ENCODE assay signal across 1 cellular context in the genomic region with DNA sequence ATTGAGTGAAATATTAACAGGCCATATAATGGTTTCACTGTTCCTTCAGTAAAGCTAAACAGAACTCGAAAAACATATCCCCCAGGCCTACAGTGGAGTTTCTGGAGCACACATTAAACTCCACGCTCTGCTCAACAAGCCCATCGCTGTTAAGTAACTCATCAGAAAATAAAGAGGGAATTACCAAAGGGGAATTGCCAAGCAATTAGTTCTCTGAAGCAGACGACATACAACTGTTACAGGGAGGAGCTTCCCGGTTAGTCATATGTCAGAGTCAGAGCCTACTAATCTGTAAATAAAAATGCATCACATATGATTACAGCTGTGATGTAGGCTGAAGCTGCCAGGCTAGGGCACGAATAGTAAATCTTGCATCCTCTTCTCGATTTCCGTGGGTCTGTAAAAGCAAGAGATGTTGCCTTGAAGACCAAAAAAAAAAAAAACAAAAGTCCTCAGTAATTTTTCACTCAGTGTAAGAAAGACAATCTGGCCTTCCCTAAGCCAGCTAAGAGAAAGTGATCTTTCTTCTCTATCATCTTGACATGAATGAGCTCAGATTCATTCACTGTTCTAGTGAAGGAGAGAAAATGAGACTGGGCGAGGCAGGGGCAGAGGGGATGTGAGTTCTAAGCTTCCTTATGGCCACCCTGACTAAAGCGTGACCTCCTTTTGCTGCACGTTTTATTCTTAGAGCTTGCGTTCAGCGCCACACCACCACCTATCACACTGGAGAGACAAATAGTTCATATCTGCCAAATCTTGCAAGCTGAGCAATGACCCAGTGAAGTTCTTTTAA.
TF ChIP-seq lines count a peak whose summit lies in the region.

No MANE protein-coding gene starts in this region.

TF ChIP-seq in HepG2, 621 proteins besides CTCF, POLR2A, EP300 and RAD21 (continues in another document):
- TF ChIP-seq, protein P1, sequence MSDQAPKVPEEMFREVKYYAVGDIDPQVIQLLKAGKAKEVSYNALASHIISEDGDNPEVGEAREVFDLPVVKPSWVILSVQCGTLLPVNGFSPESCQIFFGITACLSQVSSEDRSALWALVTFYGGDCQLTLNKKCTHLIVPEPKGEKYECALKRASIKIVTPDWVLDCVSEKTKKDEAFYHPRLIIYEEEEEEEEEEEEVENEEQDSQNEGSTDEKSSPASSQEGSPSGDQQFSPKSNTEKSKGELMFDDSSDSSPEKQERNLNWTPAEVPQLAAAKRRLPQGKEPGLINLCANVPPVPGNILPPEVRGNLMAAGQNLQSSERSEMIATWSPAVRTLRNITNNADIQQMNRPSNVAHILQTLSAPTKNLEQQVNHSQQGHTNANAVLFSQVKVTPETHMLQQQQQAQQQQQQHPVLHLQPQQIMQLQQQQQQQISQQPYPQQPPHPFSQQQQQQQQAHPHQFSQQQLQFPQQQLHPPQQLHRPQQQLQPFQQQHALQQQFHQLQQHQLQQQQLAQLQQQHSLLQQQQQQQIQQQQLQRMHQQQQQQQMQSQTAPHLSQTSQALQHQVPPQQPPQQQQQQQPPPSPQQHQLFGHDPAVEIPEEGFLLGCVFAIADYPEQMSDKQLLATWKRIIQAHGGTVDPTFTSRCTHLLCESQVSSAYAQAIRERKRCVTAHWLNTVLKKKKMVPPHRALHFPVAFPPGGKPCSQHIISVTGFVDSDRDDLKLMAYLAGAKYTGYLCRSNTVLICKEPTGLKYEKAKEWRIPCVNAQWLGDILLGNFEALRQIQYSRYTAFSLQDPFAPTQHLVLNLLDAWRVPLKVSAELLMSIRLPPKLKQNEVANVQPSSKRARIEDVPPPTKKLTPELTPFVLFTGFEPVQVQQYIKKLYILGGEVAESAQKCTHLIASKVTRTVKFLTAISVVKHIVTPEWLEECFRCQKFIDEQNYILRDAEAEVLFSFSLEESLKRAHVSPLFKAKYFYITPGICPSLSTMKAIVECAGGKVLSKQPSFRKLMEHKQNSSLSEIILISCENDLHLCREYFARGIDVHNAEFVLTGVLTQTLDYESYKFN (CRISPR knock-in tag; conservative IDR thresholded peaks at IDR 0.05), result peak; percentile 46; the same call in 1 of the 2 replicates
- 0 out of 2 replicates have a peak, but pooled peaks have one; percentile 50 for TF ChIP-seq FOXJ3 (CRISPR knock-in tag; IDR thresholded peaks at IDR 0.05; ENCODE audit: borderline replicate concordance)
- TF ChIP-seq WIZ (CRISPR knock-in tag; IDR thresholded peaks at IDR 0.05), result no peak
- TF ChIP-seq ZFP36L1 (CRISPR knock-in tag; IDR thresholded peaks at IDR 0.05), result 0 out of 2 replicates have a peak, but pooled peaks have one; percentile 3
- TF ChIP-seq, protein P2, sequence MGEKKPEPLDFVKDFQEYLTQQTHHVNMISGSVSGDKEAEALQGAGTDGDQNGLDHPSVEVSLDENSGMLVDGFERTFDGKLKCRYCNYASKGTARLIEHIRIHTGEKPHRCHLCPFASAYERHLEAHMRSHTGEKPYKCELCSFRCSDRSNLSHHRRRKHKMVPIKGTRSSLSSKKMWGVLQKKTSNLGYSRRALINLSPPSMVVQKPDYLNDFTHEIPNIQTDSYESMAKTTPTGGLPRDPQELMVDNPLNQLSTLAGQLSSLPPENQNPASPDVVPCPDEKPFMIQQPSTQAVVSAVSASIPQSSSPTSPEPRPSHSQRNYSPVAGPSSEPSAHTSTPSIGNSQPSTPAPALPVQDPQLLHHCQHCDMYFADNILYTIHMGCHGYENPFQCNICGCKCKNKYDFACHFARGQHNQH (CRISPR knock-in tag; IDR thresholded peaks at IDR 0.05), result peak; percentile 50
- TF ChIP-seq KAT7 (CRISPR knock-in tag; IDR thresholded peaks at IDR 0.05; ENCODE audit: borderline replicate concordance), result no peak
- TF ChIP-seq, protein P3, sequence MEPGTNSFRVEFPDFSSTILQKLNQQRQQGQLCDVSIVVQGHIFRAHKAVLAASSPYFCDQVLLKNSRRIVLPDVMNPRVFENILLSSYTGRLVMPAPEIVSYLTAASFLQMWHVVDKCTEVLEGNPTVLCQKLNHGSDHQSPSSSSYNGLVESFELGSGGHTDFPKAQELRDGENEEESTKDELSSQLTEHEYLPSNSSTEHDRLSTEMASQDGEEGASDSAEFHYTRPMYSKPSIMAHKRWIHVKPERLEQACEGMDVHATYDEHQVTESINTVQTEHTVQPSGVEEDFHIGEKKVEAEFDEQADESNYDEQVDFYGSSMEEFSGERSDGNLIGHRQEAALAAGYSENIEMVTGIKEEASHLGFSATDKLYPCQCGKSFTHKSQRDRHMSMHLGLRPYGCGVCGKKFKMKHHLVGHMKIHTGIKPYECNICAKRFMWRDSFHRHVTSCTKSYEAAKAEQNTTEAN (CRISPR knock-in tag; conservative IDR thresholded peaks at IDR 0.05), result peak; percentile 70
- TF ChIP-seq ZFY (CRISPR knock-in tag; IDR thresholded peaks at IDR 0.05), result 0 out of 2 replicates have a peak, but pooled peaks have one; percentile 37
- no peak for TF ChIP-seq SNAI1 (CRISPR knock-in tag; IDR thresholded peaks at IDR 0.05; ENCODE audit: borderline replicate concordance)
- TF ChIP-seq, protein P4, sequence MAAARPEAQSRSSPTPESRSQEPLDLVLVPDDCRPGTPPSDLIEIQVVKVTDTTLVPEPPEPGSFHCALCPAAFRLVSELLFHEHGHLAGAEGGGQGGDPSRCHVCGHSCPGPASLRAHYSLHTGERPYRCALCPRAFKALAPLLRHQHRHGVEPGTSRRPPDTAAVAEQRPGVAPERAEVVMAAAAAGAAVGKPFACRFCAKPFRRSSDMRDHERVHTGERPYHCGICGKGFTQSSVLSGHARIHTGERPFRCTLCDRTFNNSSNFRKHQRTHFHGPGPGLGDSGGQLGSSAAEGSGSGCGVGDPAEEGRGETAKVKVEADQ (CRISPR knock-in tag; IDR thresholded peaks at IDR 0.05; ENCODE audit: borderline replicate concordance), result no peak
- TF ChIP-seq, protein P5, sequence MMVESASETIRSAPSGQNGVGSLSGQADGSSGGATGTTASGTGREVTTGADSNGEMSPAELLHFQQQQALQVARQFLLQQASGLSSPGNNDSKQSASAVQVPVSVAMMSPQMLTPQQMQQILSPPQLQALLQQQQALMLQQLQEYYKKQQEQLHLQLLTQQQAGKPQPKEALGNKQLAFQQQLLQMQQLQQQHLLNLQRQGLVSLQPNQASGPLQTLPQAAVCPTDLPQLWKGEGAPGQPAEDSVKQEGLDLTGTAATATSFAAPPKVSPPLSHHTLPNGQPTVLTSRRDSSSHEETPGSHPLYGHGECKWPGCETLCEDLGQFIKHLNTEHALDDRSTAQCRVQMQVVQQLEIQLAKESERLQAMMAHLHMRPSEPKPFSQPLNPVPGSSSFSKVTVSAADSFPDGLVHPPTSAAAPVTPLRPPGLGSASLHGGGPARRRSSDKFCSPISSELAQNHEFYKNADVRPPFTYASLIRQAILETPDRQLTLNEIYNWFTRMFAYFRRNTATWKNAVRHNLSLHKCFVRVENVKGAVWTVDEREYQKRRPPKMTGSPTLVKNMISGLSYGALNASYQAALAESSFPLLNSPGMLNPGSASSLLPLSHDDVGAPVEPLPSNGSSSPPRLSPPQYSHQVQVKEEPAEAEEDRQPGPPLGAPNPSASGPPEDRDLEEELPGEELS (CRISPR knock-in tag; IDR thresholded peaks at IDR 0.05), result peak; percentile 44; the same call in 1 of the 2 replicates
- peak; percentile 64 for TF ChIP-seq ASH2L (IDR thresholded peaks at IDR 0.05; ENCODE audit: insufficient read length, low read depth, low read length)
- TF ChIP-seq KAT2B (IDR thresholded peaks at IDR 0.05; ENCODE audit: borderline replicate concordance, low read depth, low read length), result no peak
- TF ChIP-seq SATB2 (CRISPR knock-in tag; IDR thresholded peaks at IDR 0.05), result 0 out of 2 replicates have a peak, but pooled peaks have one; percentile 20
- no peak for TF ChIP-seq FOXM1 (CRISPR knock-in tag; IDR thresholded peaks at IDR 0.05)
- TF ChIP-seq RXRB (CRISPR knock-in tag; IDR thresholded peaks at IDR 0.05; ENCODE audit: borderline replicate concordance), result peak; percentile 8; the same call in 1 of the 2 replicates
- peak; percentile 32; the same call in 1 of the 2 replicates for TF ChIP-seq ATF1 (CRISPR knock-in tag; IDR thresholded peaks at IDR 0.05)
- TF ChIP-seq, protein P6, sequence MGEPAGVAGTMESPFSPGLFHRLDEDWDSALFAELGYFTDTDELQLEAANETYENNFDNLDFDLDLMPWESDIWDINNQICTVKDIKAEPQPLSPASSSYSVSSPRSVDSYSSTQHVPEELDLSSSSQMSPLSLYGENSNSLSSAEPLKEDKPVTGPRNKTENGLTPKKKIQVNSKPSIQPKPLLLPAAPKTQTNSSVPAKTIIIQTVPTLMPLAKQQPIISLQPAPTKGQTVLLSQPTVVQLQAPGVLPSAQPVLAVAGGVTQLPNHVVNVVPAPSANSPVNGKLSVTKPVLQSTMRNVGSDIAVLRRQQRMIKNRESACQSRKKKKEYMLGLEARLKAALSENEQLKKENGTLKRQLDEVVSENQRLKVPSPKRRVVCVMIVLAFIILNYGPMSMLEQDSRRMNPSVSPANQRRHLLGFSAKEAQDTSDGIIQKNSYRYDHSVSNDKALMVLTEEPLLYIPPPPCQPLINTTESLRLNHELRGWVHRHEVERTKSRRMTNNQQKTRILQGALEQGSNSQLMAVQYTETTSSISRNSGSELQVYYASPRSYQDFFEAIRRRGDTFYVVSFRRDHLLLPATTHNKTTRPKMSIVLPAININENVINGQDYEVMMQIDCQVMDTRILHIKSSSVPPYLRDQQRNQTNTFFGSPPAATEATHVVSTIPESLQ (CRISPR knock-in tag; conservative IDR thresholded peaks at IDR 0.05), result no peak
- TF ChIP-seq BCL6 (CRISPR knock-in tag; IDR thresholded peaks at IDR 0.05), result no peak; the same call in 1 of the 2 replicates
- TF ChIP-seq, protein P7, sequence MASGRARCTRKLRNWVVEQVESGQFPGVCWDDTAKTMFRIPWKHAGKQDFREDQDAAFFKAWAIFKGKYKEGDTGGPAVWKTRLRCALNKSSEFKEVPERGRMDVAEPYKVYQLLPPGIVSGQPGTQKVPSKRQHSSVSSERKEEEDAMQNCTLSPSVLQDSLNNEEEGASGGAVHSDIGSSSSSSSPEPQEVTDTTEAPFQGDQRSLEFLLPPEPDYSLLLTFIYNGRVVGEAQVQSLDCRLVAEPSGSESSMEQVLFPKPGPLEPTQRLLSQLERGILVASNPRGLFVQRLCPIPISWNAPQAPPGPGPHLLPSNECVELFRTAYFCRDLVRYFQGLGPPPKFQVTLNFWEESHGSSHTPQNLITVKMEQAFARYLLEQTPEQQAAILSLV (CRISPR knock-in tag; IDR thresholded peaks at IDR 0.05; ENCODE audit: borderline replicate concordance), result no peak
- TF ChIP-seq, protein P8, sequence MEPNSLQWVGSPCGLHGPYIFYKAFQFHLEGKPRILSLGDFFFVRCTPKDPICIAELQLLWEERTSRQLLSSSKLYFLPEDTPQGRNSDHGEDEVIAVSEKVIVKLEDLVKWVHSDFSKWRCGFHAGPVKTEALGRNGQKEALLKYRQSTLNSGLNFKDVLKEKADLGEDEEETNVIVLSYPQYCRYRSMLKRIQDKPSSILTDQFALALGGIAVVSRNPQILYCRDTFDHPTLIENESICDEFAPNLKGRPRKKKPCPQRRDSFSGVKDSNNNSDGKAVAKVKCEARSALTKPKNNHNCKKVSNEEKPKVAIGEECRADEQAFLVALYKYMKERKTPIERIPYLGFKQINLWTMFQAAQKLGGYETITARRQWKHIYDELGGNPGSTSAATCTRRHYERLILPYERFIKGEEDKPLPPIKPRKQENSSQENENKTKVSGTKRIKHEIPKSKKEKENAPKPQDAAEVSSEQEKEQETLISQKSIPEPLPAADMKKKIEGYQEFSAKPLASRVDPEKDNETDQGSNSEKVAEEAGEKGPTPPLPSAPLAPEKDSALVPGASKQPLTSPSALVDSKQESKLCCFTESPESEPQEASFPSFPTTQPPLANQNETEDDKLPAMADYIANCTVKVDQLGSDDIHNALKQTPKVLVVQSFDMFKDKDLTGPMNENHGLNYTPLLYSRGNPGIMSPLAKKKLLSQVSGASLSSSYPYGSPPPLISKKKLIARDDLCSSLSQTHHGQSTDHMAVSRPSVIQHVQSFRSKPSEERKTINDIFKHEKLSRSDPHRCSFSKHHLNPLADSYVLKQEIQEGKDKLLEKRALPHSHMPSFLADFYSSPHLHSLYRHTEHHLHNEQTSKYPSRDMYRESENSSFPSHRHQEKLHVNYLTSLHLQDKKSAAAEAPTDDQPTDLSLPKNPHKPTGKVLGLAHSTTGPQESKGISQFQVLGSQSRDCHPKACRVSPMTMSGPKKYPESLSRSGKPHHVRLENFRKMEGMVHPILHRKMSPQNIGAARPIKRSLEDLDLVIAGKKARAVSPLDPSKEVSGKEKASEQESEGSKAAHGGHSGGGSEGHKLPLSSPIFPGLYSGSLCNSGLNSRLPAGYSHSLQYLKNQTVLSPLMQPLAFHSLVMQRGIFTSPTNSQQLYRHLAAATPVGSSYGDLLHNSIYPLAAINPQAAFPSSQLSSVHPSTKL (CRISPR knock-in tag; IDR thresholded peaks at IDR 0.05), result peak; percentile 53; the same call in 1 of the 2 replicates
- no peak for TF ChIP-seq ELF1 (CRISPR knock-in tag; IDR thresholded peaks at IDR 0.05)
- TF ChIP-seq, protein P9, sequence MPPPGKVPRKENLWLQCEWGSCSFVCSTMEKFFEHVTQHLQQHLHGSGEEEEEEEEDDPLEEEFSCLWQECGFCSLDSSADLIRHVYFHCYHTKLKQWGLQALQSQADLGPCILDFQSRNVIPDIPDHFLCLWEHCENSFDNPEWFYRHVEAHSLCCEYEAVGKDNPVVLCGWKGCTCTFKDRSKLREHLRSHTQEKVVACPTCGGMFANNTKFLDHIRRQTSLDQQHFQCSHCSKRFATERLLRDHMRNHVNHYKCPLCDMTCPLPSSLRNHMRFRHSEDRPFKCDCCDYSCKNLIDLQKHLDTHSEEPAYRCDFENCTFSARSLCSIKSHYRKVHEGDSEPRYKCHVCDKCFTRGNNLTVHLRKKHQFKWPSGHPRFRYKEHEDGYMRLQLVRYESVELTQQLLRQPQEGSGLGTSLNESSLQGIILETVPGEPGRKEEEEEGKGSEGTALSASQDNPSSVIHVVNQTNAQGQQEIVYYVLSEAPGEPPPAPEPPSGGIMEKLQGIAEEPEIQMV (CRISPR knock-in tag; IDR thresholded peaks at IDR 0.05; ENCODE audit: low read depth), result no peak
- peak; percentile 68; the same call in 1 of the 2 replicates for TF ChIP-seq GATAD2A (CRISPR knock-in tag; IDR thresholded peaks at IDR 0.05)
- TF ChIP-seq MAZ (IDR thresholded peaks at IDR 0.05; ENCODE audit: borderline replicate concordance, low read depth, low read length), result no peak
- no peak for TF ChIP-seq MAZ (CRISPR knock-in tag; IDR thresholded peaks at IDR 0.05; ENCODE audit: low read depth)
- peak; percentile 72; the same call in 1 of the 2 replicates for TF ChIP-seq ZNF441 (CRISPR knock-in tag; IDR thresholded peaks at IDR 0.05; ENCODE audit: borderline replicate concordance)
- 0 out of 2 replicates have a peak, but pooled peaks have one; percentile 42 for TF ChIP-seq ZBTB38 (CRISPR knock-in tag; IDR thresholded peaks at IDR 0.05)
- TF ChIP-seq ZNF563 (CRISPR knock-in tag; IDR thresholded peaks at IDR 0.05), result no peak
- TF ChIP-seq ZNF749 (CRISPR knock-in tag; IDR thresholded peaks at IDR 0.05; ENCODE audit: borderline replicate concordance), result peak; percentile 33; the same call in 1 of the 2 replicates
